In genomic region chr10:76868088-76868949, GRCh38 we compare ENCODE assay signal across 22 cellular contexts.
DNase-seq lines count a peak whose midpoint lies in the region; TF ChIP-seq lines count a peak whose summit lies in the region.
"Had no signal": no experiment of that assay in that cellular context is flagged by ENCODE, and none has a peak within 500 bp of the region (broad histone marks: within the 10 kb centered on the region; RNA-seq: fewer than 3 reads in every experiment).

No MANE protein-coding gene starts in this region.

- no peaks in the 10 kb centered on the region for H3K4me1 Mint-ChIP-seq in activated T-helper 1 cell treated with anti-CD3 and anti-CD28 coated beads, Interleukin-12 subunit alpha, Interleukin-12 subunit beta, Interleukin-2, Interleukin-4 antibody, amounts not matched to agents 30 ng/mL and 10 ng/mL and 1 ng/mL, durations not matched to agents 14 hours and 24 hours and 36 hours (ENCODE audit: low read depth)
- H3K4me1 Mint-ChIP-seq: B cell, neural crest cell had no signal

- H3K79me2 ChIP-seq in GM23248 (ENCODE audit: insufficient read depth): no peaks in the 10 kb centered on the region

- peaks cover 9% of the 10 kb centered on the region for H3K4me1 ChIP-seq in GM23248 (ENCODE audit: insufficient read depth)
- no peaks in the 10 kb centered on the region for H3K4me1 ChIP-seq in mesenchymal stem cell (ENCODE audit: control insufficient read depth, insufficient read depth, low read depth, low read length)
- H3K4me1 ChIP-seq: adrenal gland, esophagus squamous epithelium had no signal

- no peaks in the 10 kb centered on the region for H3K27me3 Mint-ChIP-seq in activated T-helper 1 cell treated with anti-CD3 and anti-CD28 coated beads, Interleukin-12 subunit alpha, Interleukin-12 subunit beta, Interleukin-2, Interleukin-4 antibody, amounts not matched to agents 30 ng/mL and 10 ng/mL and 1 ng/mL, durations not matched to agents 14 hours and 24 hours and 36 hours (ENCODE audit: insufficient read depth)

- H3K36me3 ChIP-seq in GM23248 (ENCODE audit: low read depth) (no peaks in the 10 kb centered on the region), mesenchymal stem cell (ENCODE audit: control insufficient read depth in 1 of 2, insufficient read depth in 2 of 2, low read depth in 1 of 2, low read length in 2 of 2) (no peaks in the 10 kb centered on the region)
- H3K36me3 ChIP-seq: adrenal gland, esophagus squamous epithelium had no signal

- H4K20me1 ChIP-seq in GM23248 (ENCODE audit: insufficient read depth): no peaks in the 10 kb centered on the region

- H2BK5ac ChIP-seq in mesenchymal stem cell (ENCODE audit: low read depth, low read length, poor library complexity, severe bottlenecking): no peak overlapping the region

- 14 to 16% methylated on average over 4 of the region's 4 CpGs for WGBS in GM23248 (ENCODE audit: low coverage in 1 of 2, low lambda C conversion rate in 2 of 2, missing lambda C conversion rate in 2 of 2), 2 experiments
- WGBS in mesenchymal stem cell: 83% methylated on average over 3 of the region's 4 CpGs

- H2AFZ ChIP-seq in GM23248 (no peak overlapping the region), mesenchymal stem cell (ENCODE audit: low read depth, low read length) (no peak overlapping the region)

- no peaks in the 10 kb centered on the region for H3K9me3 Mint-ChIP-seq in activated T-helper 1 cell treated with anti-CD3 and anti-CD28 coated beads, Interleukin-12 subunit alpha, Interleukin-12 subunit beta, Interleukin-2, Interleukin-4 antibody, amounts not matched to agents 30 ng/mL and 10 ng/mL and 1 ng/mL, durations not matched to agents 14 hours and 24 hours and 36 hours

- no peak for TF ChIP-seq CTCF in AG09319 (IDR thresholded peaks at IDR 0.05; ENCODE audit: low read depth, low read length)
- TF ChIP-seq CTCF in GM10248 (IDR thresholded peaks at IDR 0.05; ENCODE audit: control extremely low read depth, extremely low read depth, low read depth, missing control alignments): no peak

- H3K27ac ChIP-seq in GM23248: no peak overlapping the region
- H3K27ac ChIP-seq in mesenchymal stem cell (ENCODE audit: low read length, poor library complexity, severe bottlenecking): no peak overlapping the region
- H3K27ac ChIP-seq: adrenal gland, esophagus squamous epithelium had no signal

- H3K4me3 Mint-ChIP-seq in activated T-helper 1 cell treated with anti-CD3 and anti-CD28 coated beads, Interleukin-12 subunit alpha, Interleukin-12 subunit beta, Interleukin-2, Interleukin-4 antibody, amounts not matched to agents 30 ng/mL and 10 ng/mL and 1 ng/mL, durations not matched to agents 14 hours and 24 hours and 36 hours: no peak overlapping the region
- H3K4me3 Mint-ChIP-seq: B cell, neural crest cell, type B pancreatic cell had no signal

- H2BK12ac ChIP-seq in mesenchymal stem cell (ENCODE audit: low read length in 2 of 2): no peak overlapping the region

- no peaks in the 10 kb centered on the region for H3K9me2 ChIP-seq in GM23248 (ENCODE audit: insufficient read depth)

- no peaks in the 10 kb centered on the region for H3K27me3 ChIP-seq in GM23248 (replicated peaks; ENCODE audit: insufficient read depth)
- H3K27me3 ChIP-seq in mesenchymal stem cell (ENCODE audit: control insufficient read depth in 1 of 2, insufficient read depth in 1 of 2, low read length in 2 of 2): peaks cover 0 to 4% of the 10 kb centered on the region in 2 experiments
- H3K27me3 ChIP-seq: adrenal gland, esophagus squamous epithelium had no signal

- H2BK120ac ChIP-seq in mesenchymal stem cell (ENCODE audit: low read depth, low read length): no peak overlapping the region

- H3K9me3 ChIP-seq in GM23248 (ENCODE audit: low read depth): no peaks in the 10 kb centered on the region
- H3K9me3 ChIP-seq in mesenchymal stem cell (ENCODE audit: control insufficient read depth, low read length): no peaks in the 10 kb centered on the region
- H3K9me3 ChIP-seq: adrenal gland, esophagus squamous epithelium had no signal

- in situ Hi-C loops in GM23248 (cut with MboI): no loop called here

- H3K9ac ChIP-seq in GM23248: no peak overlapping the region
- peak overlapping the region; percentile 77 for H3K9ac ChIP-seq in mesenchymal stem cell (ENCODE audit: low read length)

- no peak overlapping the region for H2AK5ac ChIP-seq in mesenchymal stem cell (ENCODE audit: low read length, severe bottlenecking)

- H3K79me1 ChIP-seq in mesenchymal stem cell (replicated peaks; ENCODE audit: low read length, poor library complexity, severe bottlenecking): no peaks in the 10 kb centered on the region

- no peak overlapping the region for H4K8ac ChIP-seq in mesenchymal stem cell (ENCODE audit: low read length)

- H4K91ac ChIP-seq in mesenchymal stem cell (ENCODE audit: low read length): no peak overlapping the region

- no peak overlapping the region for H3K4ac ChIP-seq in mesenchymal stem cell (ENCODE audit: low read depth in 1 of 2, low read length in 2 of 2)

- H3K4me2 ChIP-seq in GM23248 (ENCODE audit: unreplicated experiment): peak overlapping the region; percentile 14
- no peak overlapping the region for H3K4me2 ChIP-seq in mesenchymal stem cell (ENCODE audit: low read length, poor library complexity, severe bottlenecking)

- no peak overlapping the region for H3K4me3 ChIP-seq in GM23248
- peak overlapping the region in 1 of 2 experiments; percentile 33 for H3K4me3 ChIP-seq in mesenchymal stem cell (ENCODE audit: insufficient read depth in 1 of 2, low read depth in 1 of 2, low read length in 2 of 2)
- H3K4me3 ChIP-seq: adrenal gland, esophagus squamous epithelium had no signal

- no peak overlapping the region for H3K23ac ChIP-seq in mesenchymal stem cell (ENCODE audit: low read length in 2 of 2)

- no peaks in the 10 kb centered on the region for H3K36me3 Mint-ChIP-seq in activated T-helper 1 cell treated with anti-CD3 and anti-CD28 coated beads, Interleukin-12 subunit alpha, Interleukin-12 subunit beta, Interleukin-2, Interleukin-4 antibody, amounts not matched to agents 30 ng/mL and 10 ng/mL and 1 ng/mL, durations not matched to agents 14 hours and 24 hours and 36 hours (ENCODE audit: low read depth)

- intact Hi-C loops in activated T-helper 1 cell treated with anti-CD3 and anti-CD28 coated beads, Interleukin-12 subunit alpha, Interleukin-12 subunit beta, Interleukin-2, Interleukin-4 antibody, amounts not matched to agents 30 ng/mL and 10 ng/mL and 1 ng/mL, durations not matched to agents 14 hours and 24 hours and 36 hours (cut with micrococcal nuclease): no loop called here

- no peak overlapping the region for H3K14ac ChIP-seq in mesenchymal stem cell (ENCODE audit: low read length in 2 of 2)

- H3K18ac ChIP-seq in mesenchymal stem cell (ENCODE audit: low read depth in 1 of 2, low read length in 2 of 2): no peak overlapping the region

- POLR2A ChIA-PET in GM10248 (lab: Yijun Ruan, JAX): no interaction called here

- CTCF ChIA-PET in GM10248 (lab: Yijun Ruan, JAX): interaction anchor here (0.9 to 1.4 kb wide), 4 partner anchors 10 to 111 kb away, joined by 3 to 5 read pairs (median 3); no protein-coding TSS in a partner anchor

- H3F3A ChIP-seq in GM23248 (ENCODE audit: insufficient read depth): 0 out of 2 replicates have a peak, but pooled peaks cover 3% of the 10 kb centered on the region

- H3K27ac Mint-ChIP-seq in activated T-helper 1 cell treated with anti-CD3 and anti-CD28 coated beads, Interleukin-12 subunit alpha, Interleukin-12 subunit beta, Interleukin-2, Interleukin-4 antibody, amounts not matched to agents 30 ng/mL and 10 ng/mL and 1 ng/mL, durations not matched to agents 14 hours and 24 hours and 36 hours: no peak overlapping the region
- H3K27ac Mint-ChIP-seq: B cell, type B pancreatic cell had no signal

- DNase-seq in AG09319 (ENCODE audit: extremely low read depth, low read depth) (peak; percentile 65), GM23248 (peak; percentile 71), cerebellar cortex (ENCODE audit: low spot score) (peak; percentile 31), mesenchymal stem cell (no peak), GM10248 (ENCODE audit: extremely low spot score) (no peak)
- DNase-seq in stimulated activated CD4-positive, alpha-beta T cell treated with anti-CD3 and anti-CD28 coated beads, Interleukin-2, amount 100 ng/mL, for 24 hours: no peak
- DNase-seq in activated T-helper 1 cell treated with anti-CD3 and anti-CD28 coated beads, Interleukin-12 subunit alpha, Interleukin-12 subunit beta, Interleukin-2, Interleukin-4 antibody, amounts not matched to agents 30 ng/mL and 10 ng/mL and 1 ng/mL, durations not matched to agents 14 hours and 24 hours and 36 hours (ENCODE audit: low spot score): no peak
- DNase-seq in stimulated activated naive CD4-positive, alpha-beta T cell treated with Interleukin-2 at 50 U/mL for 16 hours (lab: John Stamatoyannopoulos, UW): no peak
- DNase-seq: activated CD4-positive, alpha-beta T cell treated with anti-CD3 and anti-CD28 coated beads for 4 hours; activated effector memory CD4-positive, alpha-beta T cell treated with Interleukin-2 at 50 U/mL for 16 hours; adrenal gland; Calu3; central memory CD4-positive, alpha-beta T cell; esophagus squamous epithelium; GF-D8; midbrain; retina; stimulated activated CD4-positive, alpha-beta T cell treated with anti-CD3 and anti-CD28 coated beads, Interleukin-15, amount 100 ng/mL, for 24 hours; stimulated activated naive CD4-positive, alpha-beta T cell had no signal

- H2BK15ac ChIP-seq in mesenchymal stem cell (ENCODE audit: low read depth, poor library complexity, severe bottlenecking): no peak overlapping the region

Comparison
In these comparisons a context has a peak if more than half of its experiments do, and no peak if none do; other contexts are left out.
1. DNase-seq: peak in AG09319 (single experiment), GM23248 (single experiment) and cerebellar cortex (single experiment); none in mesenchymal stem cell (single experiment), stimulated activated CD4-positive, alpha-beta T cell treated with anti-CD3 and anti-CD28 coated beads, Interleukin-2, amount 100 ng/mL, for 24 hours (0 of 2), activated T-helper 1 cell treated with anti-CD3 and anti-CD28 coated beads, Interleukin-12 subunit alpha, Interleukin-12 subunit beta, Interleukin-2, Interleukin-4 antibody, amounts not matched to agents 30 ng/mL and 10 ng/mL and 1 ng/mL, durations not matched to agents 14 hours and 24 hours and 36 hours (single experiment), stimulated activated naive CD4-positive, alpha-beta T cell treated with Interleukin-2 at 50 U/mL for 16 hours (single experiment) and GM10248 (single experiment).